Comparison of ENCODE assay signal across 13 cellular contexts in genomic region chr2:226906439-226906796, GRCh38.
DNase-seq lines count a peak whose midpoint lies in the region; ATAC-seq lines count a peak whose summit lies in the region.
"Had no signal": no experiment of that assay in that cellular context is flagged by ENCODE, and none has a peak within 500 bp of the region (broad histone marks: within the 10 kb centered on the region; RNA-seq: fewer than 3 reads in every experiment).

No MANE protein-coding gene starts in this region.

- H3K27me3 Mint-ChIP-seq in effector memory CD8-positive, alpha-beta T cell: no peaks in the 10 kb centered on the region

- H3K4me1 Mint-ChIP-seq in effector memory CD8-positive, alpha-beta T cell (ENCODE audit: low read depth in 2 of 2): peaks cover 13 to 19% of the 10 kb centered on the region in 2 donors

- no peak for DNase-seq in effector memory CD8-positive, alpha-beta T cell
- DNase-seq in substantia nigra (lab: John Stamatoyannopoulos, UW) (no peak), amniotic stem cell (lab: John Stamatoyannopoulos, UW) (no peak), NCI-H1417 treated with DMSO at 0.1 percent for 48 hours (lab: John Stamatoyannopoulos, UW) (no peak), cortex of kidney (lab: John Stamatoyannopoulos, UW) (no peak)
- DNase-seq: activated T-cell treated with anti-CD3 and anti-CD28 coated beads, Interleukin-2, amount 50 U/mL, for 72 hours; dermis blood vessel endothelial cell; NCI-H2227 treated with DMSO at 0.1 percent for 48 hours; stimulated activated CD4-positive, alpha-beta T cell treated with anti-CD3 and anti-CD28 coated beads, Interleukin-2, amount 100 ng/mL, for 48 hours had no signal

- ATAC-seq in GM18858 (IDR thresholded peaks at IDR 0.05; ENCODE audit: unreplicated experiment): peak; percentile 35
- peak; percentile 41 for ATAC-seq in GM21529 (IDR thresholded peaks at IDR 0.05; ENCODE audit: unreplicated experiment)
- peak; percentile 62 for ATAC-seq in HG03159 (IDR thresholded peaks at IDR 0.05; ENCODE audit: unreplicated experiment)
- ATAC-seq in effector memory CD8-positive, alpha-beta T cell (replicated peaks): peak; percentile 55
- ATAC-seq: activated T-cell treated with anti-CD3 and anti-CD28 coated beads, Interleukin-2, amount 50 U/mL, for 72 hours had no signal

- no peaks in the 10 kb centered on the region for H3K9me3 Mint-ChIP-seq in effector memory CD8-positive, alpha-beta T cell
- H3K9me3 Mint-ChIP-seq: activated T-cell treated with anti-CD3 and anti-CD28 coated beads, Interleukin-2, amount 50 U/mL, for 72 hours; T-helper 1 cell treated with Interleukin-12 subunit alpha and Interleukin-12 subunit beta and Interleukin-4 antibody, amounts not matched to agents 30 μg/mL and 1 μg/mL, for 36 hours had no signal

- H3K27ac ChIP-seq in substantia nigra (ENCODE audit: low read depth, low read length, poor library complexity, severe bottlenecking): no peak overlapping the region

- peaks cover 3% of the 10 kb centered on the region for H3K36me3 Mint-ChIP-seq in effector memory CD8-positive, alpha-beta T cell (ENCODE audit: insufficient read depth)

- no peak overlapping the region for H3K4me3 Mint-ChIP-seq in effector memory CD8-positive, alpha-beta T cell
- H3K4me3 Mint-ChIP-seq: T-helper 1 cell treated with Interleukin-12 subunit alpha and Interleukin-12 subunit beta and Interleukin-4 antibody, amounts not matched to agents 30 μg/mL and 1 μg/mL, for 36 hours had no signal

- H3K27ac Mint-ChIP-seq in effector memory CD8-positive, alpha-beta T cell: peak overlapping the region in 1 of 2 donors; percentile 14
- H3K27ac Mint-ChIP-seq: activated T-cell treated with anti-CD3 and anti-CD28 coated beads, Interleukin-2, amount 50 U/mL, for 72 hours; T-helper 1 cell treated with Interleukin-12 subunit alpha and Interleukin-12 subunit beta and Interleukin-4 antibody, amounts not matched to agents 30 μg/mL and 1 μg/mL, for 36 hours had no signal
